Comparison of ENCODE assay signal across 18 cellular contexts in genomic region chrX:21225643-21226042, GRCh38.
"Had no signal": no experiment of that assay in that cellular context is flagged by ENCODE, and none has a peak within 500 bp of the region (broad histone marks: within the 10 kb centered on the region; RNA-seq: fewer than 3 reads in every experiment).

No MANE protein-coding gene starts in this region.

- H3K4me1 Mint-ChIP-seq: activated CD4-positive, alpha-beta T cell treated with anti-CD3 and anti-CD28 coated beads for 36 hours; activated naive CD4-positive, alpha-beta T cell treated with anti-CD3 and anti-CD28 coated beads, Interleukin-2, amount 50 U/mL, for 24 hours; central memory CD8-positive, alpha-beta T cell; naive thymus-derived CD8-positive, alpha-beta T cell; stimulated activated naive CD8-positive, alpha-beta T cell treated with anti-CD3 and anti-CD28 coated beads, Interleukin-15, amount 100 ng/mL, for 72 hours; T-helper 17 cell had no signal

- H3K9me3 Mint-ChIP-seq: activated CD4-positive, alpha-beta memory T cell treated with anti-CD3 and anti-CD28 coated beads for 36 hours; activated T-cell treated with anti-CD3 and anti-CD28 coated beads, Interleukin-2, amount 50 U/mL, for 4 hours had no signal

- H3K27ac ChIP-seq: adrenal gland, hepatocyte, left lung, parathyroid adenoma, thoracic aorta had no signal

- H3K4me3 ChIP-seq: adrenal gland, hepatocyte, left lung, thoracic aorta had no signal

- ATAC-seq: activated CD4-positive, alpha-beta T cell treated with anti-CD3 and anti-CD28 coated beads for 36 hours; activated T-cell treated with anti-CD3 and anti-CD28 coated beads, Interleukin-2, amount 50 U/mL, for 4 hours; left lung; naive thymus-derived CD8-positive, alpha-beta T cell; stimulated activated naive CD8-positive, alpha-beta T cell treated with anti-CD3 and anti-CD28 coated beads, Interleukin-15, amount 100 ng/mL, for 72 hours; T-helper 17 cell had no signal

- H3K27me3 Mint-ChIP-seq: activated CD4-positive, alpha-beta memory T cell treated with anti-CD3 and anti-CD28 coated beads for 36 hours; activated CD4-positive, alpha-beta T cell treated with anti-CD3 and anti-CD28 coated beads for 36 hours; central memory CD8-positive, alpha-beta T cell; stimulated activated naive CD8-positive, alpha-beta T cell treated with anti-CD3 and anti-CD28 coated beads, Interleukin-15, amount 100 ng/mL, for 72 hours; T-helper 17 cell had no signal

- H3K36me3 Mint-ChIP-seq: activated CD4-positive, alpha-beta memory T cell treated with anti-CD3 and anti-CD28 coated beads for 36 hours; naive thymus-derived CD8-positive, alpha-beta T cell had no signal

- DNase-seq: activated CD4-positive, alpha-beta memory T cell treated with anti-CD3 and anti-CD28 coated beads for 36 hours; activated CD4-positive, alpha-beta T cell treated with anti-CD3 and anti-CD28 coated beads for 36 hours; activated effector memory CD4-positive, alpha-beta T cell treated with Interleukin-2 at 50 U/mL for 16 hours; activated T-cell treated with anti-CD3 and anti-CD28 coated beads, Interleukin-2, amount 50 U/mL, for 4 hours; adrenal gland; cortex of kidney; effector CD8-positive, alpha-beta T cell; islet precursor cell; left lung; naive thymus-derived CD8-positive, alpha-beta T cell; stimulated activated CD4-positive, alpha-beta T cell treated with anti-CD3 and anti-CD28 coated beads, Interleukin-1b, Interleukin-23, amount 100 ng/mL, for 48 hours; stimulated activated naive CD8-positive, alpha-beta T cell treated with anti-CD3 and anti-CD28 coated beads, Interleukin-15, amount 100 ng/mL, for 72 hours; T-helper 17 cell had no signal

- H3K27ac Mint-ChIP-seq: activated CD4-positive, alpha-beta memory T cell treated with anti-CD3 and anti-CD28 coated beads for 36 hours; activated CD4-positive, alpha-beta T cell treated with anti-CD3 and anti-CD28 coated beads for 36 hours; activated naive CD4-positive, alpha-beta T cell treated with anti-CD3 and anti-CD28 coated beads, Interleukin-2, amount 50 U/mL, for 24 hours; naive thymus-derived CD8-positive, alpha-beta T cell; stimulated activated naive CD8-positive, alpha-beta T cell treated with anti-CD3 and anti-CD28 coated beads, Interleukin-15, amount 100 ng/mL, for 72 hours; T-helper 17 cell had no signal

- H3K4me3 Mint-ChIP-seq: activated CD4-positive, alpha-beta memory T cell treated with anti-CD3 and anti-CD28 coated beads for 36 hours; activated CD4-positive, alpha-beta T cell treated with anti-CD3 and anti-CD28 coated beads for 36 hours; activated naive CD4-positive, alpha-beta T cell treated with anti-CD3 and anti-CD28 coated beads, Interleukin-2, amount 50 U/mL, for 24 hours; activated T-cell treated with anti-CD3 and anti-CD28 coated beads, Interleukin-2, amount 50 U/mL, for 4 hours; central memory CD8-positive, alpha-beta T cell; naive thymus-derived CD8-positive, alpha-beta T cell; stimulated activated naive CD8-positive, alpha-beta T cell treated with anti-CD3 and anti-CD28 coated beads, Interleukin-15, amount 100 ng/mL, for 72 hours; T-helper 17 cell had no signal
